ENCODE assay signal across 8 cellular contexts in genomic region chr2:157628532-157629415, GRCh38. TPM values are rescaled to one million over a fixed set of nuclear protein-coding genes. Genes with fewer than 3 reads are reported as not detected.
DNase-seq lines count a peak whose midpoint lies in the region; ATAC-seq and TF ChIP-seq lines count a peak whose summit lies in the region.

ACVR1C (minus strand) TSS chr2:157628864; CDS start chr2:157628644, 220 bp downstream.

- H3K36me3 ChIP-seq in esophagus muscularis mucosa (no peaks in the 10 kb centered on the region), muscle layer of colon (ENCODE audit: insufficient read depth, low read length) (no peaks in the 10 kb centered on the region)

- no peak within 1 kb of the TSS for H3K9ac ChIP-seq in muscle layer of colon (ENCODE audit: low read length)

- TF ChIP-seq EP300 in esophagus muscularis mucosa (IDR thresholded peaks at IDR 0.05) = no peak

- H3K4me3 ChIP-seq in esophagus muscularis mucosa = peak within 1 kb of the TSS; percentile 55 to 73 (median 60)
- peak within 1 kb of the TSS; percentile 53 to 73 for H3K4me3 ChIP-seq in muscle layer of colon (ENCODE audit: low read depth in 1 of 2, low read length in 2 of 2)

- intact Hi-C loops in esophagus muscularis mucosa (cut with DNase I) = no loop called here

- peak; percentile 29 to 43 (median 34) for TF ChIP-seq CTCF in esophagus muscularis mucosa (IDR thresholded peaks at IDR 0.05)

- no peak for TF ChIP-seq POLR2A in esophagus muscularis mucosa (IDR thresholded peaks at IDR 0.05; ENCODE audit: low read depth)

- no peaks in the 10 kb centered on the region for H3K9me3 ChIP-seq in esophagus muscularis mucosa
- H3K9me3 ChIP-seq in muscle layer of colon (ENCODE audit: low read length) = no peaks in the 10 kb centered on the region

- H3K27ac ChIP-seq in esophagus muscularis mucosa (replicated peaks in 1 of 4) (no peak within 1 kb of the TSS), muscle layer of colon (ENCODE audit: low read depth, low read length) (no peak within 1 kb of the TSS)

- peak; percentile 90 for ATAC-seq in GM19372 (IDR thresholded peaks at IDR 0.05; ENCODE audit: low read depth, unreplicated experiment)
- ATAC-seq in HG03469 (IDR thresholded peaks at IDR 0.05; ENCODE audit: unreplicated experiment) = peak; percentile 79

- DNase-seq in CD1c-positive myeloid dendritic cell (ENCODE audit: extremely low spot score) = peak; percentile 58
- peak; percentile 48 for DNase-seq in NOMO-1 treated with dmso at 0.1 percent for 144 hours (lab: John Stamatoyannopoulos, UW; ENCODE audit: unreplicated experiment)
- peak; percentile 72 to 79 for DNase-seq in activated T-cell treated with anti-CD3 and anti-CD28 coated beads, Interleukin-2, amount 50 U/mL, for 48 hours
- no peak for DNase-seq in esophagus muscularis mucosa (ENCODE audit: extremely low spot score)
- peak; percentile 11 to 65 for DNase-seq in stimulated activated CD8-positive, alpha-beta memory T cell treated with anti-CD3 and anti-CD28 coated beads, Interleukin-7, amount 100 ng/mL, for 4 hours (ENCODE audit: low read depth in 2 of 2)

- peaks cover 5 to 18% (median 13%) of the 10 kb centered on the region in 4 donors for H3K4me1 ChIP-seq in esophagus muscularis mucosa
- no peaks in the 10 kb centered on the region for H3K4me1 ChIP-seq in muscle layer of colon (ENCODE audit: insufficient read depth, low read length)

- H3K27me3 ChIP-seq in esophagus muscularis mucosa (peaks cover 0 to 10% (median 0%) of the 10 kb centered on the region in 4 donors), muscle layer of colon (ENCODE audit: control insufficient read depth in 1 of 2, insufficient read depth in 2 of 2, low read length in 2 of 2) (no peaks in the 10 kb centered on the region)

- WGBS in esophagus muscularis mucosa = 0% methylated on average over 10 of the region's 76 CpGs

RNA-seq across cellular contexts. Expression of gene ACVR1C, which starts in this region (rescaled TPM):
- under 1 TPM in 3 of 4 donors, not detected in 1; under 0.01 to 0.71 (median 0.06) TPM for total RNA-seq in esophagus muscularis mucosa
